Comparison of ENCODE assay signal across 26 cellular contexts in genomic region chr9:119372951-119373350, GRCh38. TPM values are rescaled to one million over a fixed set of nuclear protein-coding genes. Genes with fewer than 3 reads are reported as not detected.
"Had no signal": no experiment of that assay in that cellular context is flagged by ENCODE, and none has a peak within 500 bp of the region (broad histone marks: within the 10 kb centered on the region; RNA-seq: fewer than 3 reads in every experiment).

No MANE protein-coding gene starts in this region.

- H3K9me3 ChIP-seq: esophagus squamous epithelium, gastrocnemius medialis, heart right ventricle, left lung, lower lobe of right lung, mucosa of descending colon had no signal

- ATAC-seq: effector memory CD8-positive, alpha-beta T cell; esophagus mucosa; gastrocnemius medialis; heart right ventricle; left cardiac atrium; left lung; left ventricle myocardium superior; lower lobe of right lung; mucosa of descending colon had no signal

- H3K4me1 ChIP-seq: gastrocnemius medialis, lower lobe of right lung had no signal

- DNase-seq: effector CD8-positive, alpha-beta T cell; effector memory CD8-positive, alpha-beta T cell; endodermal cell; erythroblast; esophagus squamous epithelium; foreskin fibroblast; foreskin melanocyte; gastrocnemius medialis; glutamatergic neuron; head of caudate nucleus; heart right ventricle; left cardiac atrium; left lung; left ventricle myocardium superior; lower lobe of right lung; mesenchymal stem cell; mucosa of descending colon; naive B cell had no signal

- FAIRE-seq: colon, endometrium, islet of Langerhans, keratinocyte had no signal

- H3K27ac ChIP-seq: coronary artery, epithelial cell of prostate, esophagus squamous epithelium, gastrocnemius medialis, heart right ventricle, left lung, lower lobe of right lung had no signal

- H3K36me3 ChIP-seq: esophagus squamous epithelium, gastrocnemius medialis, heart right ventricle, left lung, lower lobe of right lung had no signal

- H3K4me3 ChIP-seq: coronary artery, esophagus squamous epithelium, gastrocnemius medialis, heart right ventricle, left lung, lower lobe of right lung, mucosa of descending colon had no signal

RNA-seq across cellular contexts. Expression of gene BRINP1, which starts 3.7 kb away (rescaled TPM):
- total RNA-seq: mesenteric fat pad had no signal
